8 cellular contexts compared by ENCODE assay signal in the genomic region with DNA sequence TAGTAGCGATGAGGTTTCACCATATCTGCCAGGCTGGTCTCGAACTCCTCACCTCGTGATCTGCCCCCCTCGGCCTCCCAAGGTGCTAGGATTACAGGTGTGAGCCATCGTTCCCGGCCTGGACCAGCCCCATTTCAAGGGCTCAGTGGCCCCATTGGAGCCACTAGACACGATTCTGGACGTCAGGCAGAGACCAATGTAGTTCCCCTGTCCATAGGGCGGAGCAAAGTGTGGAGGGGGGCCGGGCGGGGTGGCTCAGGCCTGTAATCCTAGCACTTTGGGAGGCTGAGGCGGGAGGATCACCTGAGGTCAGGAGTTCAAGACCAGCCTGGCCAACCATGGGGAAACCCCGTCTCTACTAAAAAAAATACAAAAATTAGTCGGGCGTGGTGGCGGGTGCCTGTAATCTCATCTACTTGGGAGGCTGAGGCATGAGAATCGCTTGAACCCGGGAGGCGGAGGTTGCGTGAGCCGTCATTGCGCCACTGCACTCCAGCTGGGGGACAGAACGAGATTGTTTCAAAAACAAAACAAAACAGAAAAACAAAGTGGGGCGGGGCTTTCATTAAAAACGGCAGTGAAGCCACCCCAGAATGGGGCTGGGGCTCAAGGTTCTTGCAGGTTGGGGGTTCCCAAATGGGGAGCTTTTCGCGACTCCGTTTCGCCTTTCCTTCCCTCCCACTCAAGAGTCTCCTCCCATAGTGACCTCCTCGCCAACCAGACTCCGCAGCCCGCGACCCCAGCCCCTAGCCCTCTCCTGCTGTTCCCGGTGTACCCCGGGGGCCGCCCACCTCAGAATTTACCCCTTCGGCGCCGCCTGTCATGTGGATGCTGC. TPM values are rescaled to one million over a fixed set of nuclear protein-coding genes. Genes with fewer than 3 reads are reported as not detected.
DNase-seq lines count a peak whose midpoint lies in the region; ATAC-seq, FAIRE-seq and TF ChIP-seq lines count a peak whose summit lies in the region.

No MANE protein-coding gene starts in this region.

- CTCF ChIA-PET in GM12878 (lab: Yijun Ruan, JAX), result no interaction called here

- H3K27me3 Mint-ChIP-seq in memory B cell, result no peaks in the 10 kb centered on the region

- H3K27ac ChIP-seq in GM12878 (ENCODE audit: control insufficient read depth, insufficient read depth) (peak overlapping the region; percentile 56; the same call in 1 of the 2 replicates), upper lobe of right lung (peak overlapping the region; percentile 66)

- in situ Hi-C loops in GM12878 (cut with MboI), result no loop called here

- H3K9me3 Mint-ChIP-seq in memory B cell, result no peaks in the 10 kb centered on the region

- RAD21 ChIA-PET in GM12878 (lab: Charles Lee; ENCODE audit: unreplicated experiment), result no interaction called here

- H3K9ac ChIP-seq in GM12878 (ENCODE audit: control insufficient read depth, insufficient read depth, low read length), result peak overlapping the region; percentile 57; the same call in 1 of the 2 replicates

- intact Hi-C loops in Right ventricle myocardium superior (cut with DNase I), result no loop called here
- intact Hi-C loops in left ventricle myocardium superior (cut with micrococcal nuclease), result no loop called here
- intact Hi-C loops in GM12878 (cut with micrococcal nuclease; ENCODE audit: unreplicated experiment), result no loop called here
- intact Hi-C loops in upper lobe of right lung (cut with DNase I), result no loop called here

- peak overlapping the region; percentile 90 for H3K4me3 Mint-ChIP-seq in memory B cell

- H3K27me3 ChIP-seq in GM12878 (replicated peaks in 1 of 2; ENCODE audit: control insufficient read depth in 2 of 2, insufficient read depth in 2 of 2, low read length in 1 of 2) (no peaks in the 10 kb centered on the region), upper lobe of right lung (no peaks in the 10 kb centered on the region)

- DNase-seq in Right ventricle myocardium superior, result peak; percentile 55
- DNase-seq in left ventricle myocardium superior, result no peak
- no peak for DNase-seq in GM12878 (ENCODE audit: low read depth, low spot score)
- no peak for DNase-seq in memory B cell (ENCODE audit: low spot score in 2 of 2)
- DNase-seq in upper lobe of right lung, result peak; percentile 72
- no peak for DNase-seq in hepatic stellate cell (ENCODE audit: low spot score)
- no peak for DNase-seq in hippocampal formation (lab: John Stamatoyannopoulos, UW)

- peak overlapping the region; percentile 59; the same call in 1 of the 2 replicates for H3K4me3 ChIP-seq in GM12878
- peak overlapping the region; percentile 79 for H3K4me3 ChIP-seq in upper lobe of right lung

- no peak for TF ChIP-seq CTCF in GM12878 (IDR thresholded peaks at IDR 0.05 in 2 of 3, conservative IDR thresholded peaks at IDR 0.05 in 1 of 3; ENCODE audit: control insufficient read depth in 2 of 3, extremely low read depth in 1 of 3, insufficient read depth in 1 of 3, low read depth in 3 of 3, low read length in 3 of 3)
- TF ChIP-seq CTCF in upper lobe of right lung (IDR thresholded peaks at IDR 0.05), result no peak

- peak overlapping the region; percentile 91 for H2AFZ ChIP-seq in GM12878 (ENCODE audit: control insufficient read depth, low read depth, low read length)

- H3K4me1 ChIP-seq in GM12878 (ENCODE audit: control insufficient read depth, insufficient read depth, low read length) (peaks cover 5% of the 10 kb centered on the region; the same call in 1 of the 2 replicates), upper lobe of right lung (peaks cover 9% of the 10 kb centered on the region)

- no peaks in the 10 kb centered on the region for H4K20me1 ChIP-seq in GM12878 (ENCODE audit: control insufficient read depth, insufficient read depth)

- H3K36me3 ChIP-seq in GM12878 (ENCODE audit: control insufficient read depth in 2 of 2, insufficient read depth in 2 of 2, low read length in 1 of 2), result peaks cover 0 to 2% of the 10 kb centered on the region in 2 experiments; a peak in 1 of 4 replicates
- no peaks in the 10 kb centered on the region for H3K36me3 ChIP-seq in upper lobe of right lung

- FAIRE-seq in GM12878 (lab: Jason Lieb, UNC), result no peak

- BruUV-seq in GM12878 (replicated peaks; lab: Mats Ljungman, UMichigan), result no TSS peak

- SMC1A ChIA-PET in GM12878 (lab: Charles Lee; ENCODE audit: uncharacterized antibody, unreplicated experiment), result interaction anchor here (1.0 kb wide), 1 partner anchor 8 kb away, joined by 3 read pairs; no protein-coding TSS in a partner anchor

- WGBS in GM12878 (ENCODE audit: insufficient coverage, insufficient replicate concordance, low lambda C conversion rate, missing lambda C conversion rate), result 15% methylated on average over 39 of the region's 39 CpGs

- TF ChIP-seq RAD21 in GM12878 (IDR thresholded peaks at IDR 0.05; ENCODE audit: insufficient read depth, low read depth, low read length), result no peak

- no peak for TF ChIP-seq EP300 in GM12878 (IDR thresholded peaks at IDR 0.05; ENCODE audit: borderline replicate concordance in 1 of 2, control insufficient read depth in 1 of 2, low read depth in 2 of 2, low read length in 2 of 2)

- peaks cover 16% of the 10 kb centered on the region for H3K79me2 ChIP-seq in GM12878 (ENCODE audit: control insufficient read depth, insufficient read depth, low read length)

- peaks cover 13% of the 10 kb centered on the region for H3K4me1 Mint-ChIP-seq in memory B cell

- ATAC-seq in Right ventricle myocardium superior (ENCODE audit: poor library complexity) (no peak), left ventricle myocardium superior (no peak), GM12878 (no peak), memory B cell (ENCODE audit: low read depth) (peak; percentile 6), upper lobe of right lung (no peak), HG02623 (IDR thresholded peaks at IDR 0.05; ENCODE audit: unreplicated experiment) (no peak)

- no peak for TF ChIP-seq POLR2A in GM12878 (IDR thresholded peaks at IDR 0.05; ENCODE audit: low read depth, low read length)

- peak overlapping the region; percentile 89 for H3K27ac Mint-ChIP-seq in memory B cell

- no peaks in the 10 kb centered on the region for H3K9me3 ChIP-seq in GM12878 (replicated peaks; ENCODE audit: control insufficient read depth, insufficient read depth, low read length)
- H3K9me3 ChIP-seq in upper lobe of right lung, result no peaks in the 10 kb centered on the region

- POLR2A ChIA-PET in GM12878 (lab: Charles Lee), result interaction anchor here (1.3 to 2.1 kb wide), 2 partner anchors 8 to 10 kb away, joined by 3 to 12 read pairs; partner anchors contain the start of gene DNAJB1

- peak overlapping the region; percentile 49 for H3K4me2 ChIP-seq in GM12878 (ENCODE audit: control insufficient read depth, insufficient read depth)

- H3K36me3 Mint-ChIP-seq in memory B cell, result no peaks in the 10 kb centered on the region

RNA-seq across cellular contexts. Expression of gene TECR, which starts 0.8 kb away (rescaled TPM):
- total RNA-seq in Right ventricle myocardium superior (73.8 TPM), left ventricle myocardium superior (86.4 TPM), GM12878 (2014; rRNA removed) (54.0 and 70.3 TPM in 2 replicates), GM12878 (2014; rRNA removed; fragmentation: Illumina TruSeq; extraction: Trizol) (36.3 TPM in 2 replicates), GM12878 (2021) (86.1 and 92.0 TPM in 2 replicates), upper lobe of right lung (123 TPM)
- total RNA-seq in GM12878 (2013; cell fraction: nucleolus; rRNA removed), result 31.1 and 32.1 TPM in 2 replicates
- 27.9 TPM for polyA plus RNA-seq in GM12878 (2011; ENCODE audit: low read depth)
- polyA plus RNA-seq in GM12878 (2011; rRNA removed) (12.0 and 37.4 TPM in 2 replicates), GM12878 (2014; fragmentation: Illumina TruSeq; extraction: Trizol) (27.2 and 65.9 TPM in 2 replicates), GM12878 (2014; fragmentation: Nextera tagmentation; extraction: Ambion mirVana) (10 to 100 TPM in 1 of 2 experiments, 1 to 10 TPM in 1; 9.6 to 23.9 TPM), GM12878 (2014; rRNA removed) (62.5 and 83.3 TPM in 2 replicates), GM12878 (2016; fragmentation: Nextera tagmentation; extraction: Ambion mirVana) (100 to 1,000 TPM; 148 to 157 TPM)
- polyA plus RNA-seq in GM12878 (2011; cell fraction: cytosol; rRNA removed), result 56.8 and 68.9 TPM in 2 replicates
- polyA plus RNA-seq in GM12878 (2011; cell fraction: nucleus; rRNA removed), result 130 and 132 TPM in 2 replicates
- 62.6 and 65.3 TPM in 2 replicates for polyA plus RNA-seq in GM12878 (2012)
- 38.9 and 62.4 TPM in 2 replicates for polyA minus RNA-seq in GM12878 (2011; rRNA and poly(A)+ RNA removed)
- polyA minus RNA-seq in GM12878 (2011; cell fraction: cytosol; rRNA and poly(A)+ RNA removed), result 55.6 and 60.3 TPM in 2 replicates
- 27.8 and 41.1 TPM in 2 replicates for polyA minus RNA-seq in GM12878 (2011; cell fraction: nucleus; rRNA and poly(A)+ RNA removed)

RNA-seq across cellular contexts. Expression of gene DNAJB1, which starts 10.4 kb away (rescaled TPM):
- 43.0 TPM for total RNA-seq in Right ventricle myocardium superior
- total RNA-seq in left ventricle myocardium superior, result 47.9 TPM
- 20.5 and 21.0 TPM in 2 replicates for total RNA-seq in GM12878 (2013; cell fraction: nucleolus; rRNA removed)
- total RNA-seq in GM12878 (2014; rRNA removed), result 27.2 and 27.9 TPM in 2 replicates
- total RNA-seq in GM12878 (2014; rRNA removed; fragmentation: Illumina TruSeq; extraction: Trizol), result 24.7 and 26.3 TPM in 2 replicates
- 39.4 and 40.8 TPM in 2 replicates for total RNA-seq in GM12878 (2021)
- polyA plus RNA-seq in GM12878 (2011; ENCODE audit: low read depth), result 16.0 TPM
- polyA plus RNA-seq in GM12878 (2011; rRNA removed), result 36.8 and 45.7 TPM in 2 replicates
- 45.8 and 48.4 TPM in 2 replicates for polyA plus RNA-seq in GM12878 (2011; cell fraction: cytosol; rRNA removed)
- polyA plus RNA-seq in GM12878 (2011; cell fraction: nucleus; rRNA removed), result 31.8 and 33.9 TPM in 2 replicates
- 24.2 and 28.9 TPM in 2 replicates for polyA plus RNA-seq in GM12878 (2012)
- 34.9 and 38.0 TPM in 2 replicates for polyA plus RNA-seq in GM12878 (2014; fragmentation: Illumina TruSeq; extraction: Trizol)
- polyA plus RNA-seq in GM12878 (2014; fragmentation: Nextera tagmentation; extraction: Ambion mirVana), result 1 to 10 TPM; 4.8 to 8.3 TPM
- 31.6 and 31.9 TPM in 2 replicates for polyA plus RNA-seq in GM12878 (2014; rRNA removed)
- 10 to 100 TPM; 62.3 to 65.8 TPM for polyA plus RNA-seq in GM12878 (2016; fragmentation: Nextera tagmentation; extraction: Ambion mirVana)
- 40.0 and 44.6 TPM in 2 replicates for polyA minus RNA-seq in GM12878 (2011; rRNA and poly(A)+ RNA removed)
- 11.1 and 16.1 TPM in 2 replicates for polyA minus RNA-seq in GM12878 (2011; cell fraction: cytosol; rRNA and poly(A)+ RNA removed)
- 15.0 and 18.5 TPM in 2 replicates for polyA minus RNA-seq in GM12878 (2011; cell fraction: nucleus; rRNA and poly(A)+ RNA removed)
- 99.7 TPM for total RNA-seq in upper lobe of right lung

RNA-seq across cellular contexts. Expression of gene GIPC1, which starts 32.7 kb away (rescaled TPM):
- total RNA-seq in Right ventricle myocardium superior (48.9 TPM), left ventricle myocardium superior (55.9 TPM), GM12878 (2014; rRNA removed) (23.4 and 24.1 TPM in 2 replicates), GM12878 (2014; rRNA removed; fragmentation: Illumina TruSeq; extraction: Trizol) (7.0 and 11.3 TPM in 2 replicates), GM12878 (2021) (19.9 and 21.2 TPM in 2 replicates), upper lobe of right lung (97.7 TPM)
- 6.6 and 6.9 TPM in 2 replicates for total RNA-seq in GM12878 (2013; cell fraction: nucleolus; rRNA removed)
- polyA plus RNA-seq in GM12878 (2011; ENCODE audit: low read depth), result 4.5 TPM
- polyA plus RNA-seq in GM12878 (2011; rRNA removed) (6.4 and 11.2 TPM in 2 replicates), GM12878 (2014; fragmentation: Illumina TruSeq; extraction: Trizol) (1.0 and 5.0 TPM in 2 replicates), GM12878 (2014; fragmentation: Nextera tagmentation; extraction: Ambion mirVana) (1 to 10 TPM in 1 of 2 experiments, under 1 TPM in 1; 0.47 to 1.0 TPM), GM12878 (2014; rRNA removed) (21.4 and 24.1 TPM in 2 replicates), GM12878 (2016; fragmentation: Nextera tagmentation; extraction: Ambion mirVana) (10 to 100 TPM; 15.9 to 18.0 TPM)
- polyA plus RNA-seq in GM12878 (2011; cell fraction: cytosol; rRNA removed), result 13.5 and 21.3 TPM in 2 replicates
- 11.9 and 15.0 TPM in 2 replicates for polyA plus RNA-seq in GM12878 (2011; cell fraction: nucleus; rRNA removed)
- 11.9 and 12.5 TPM in 2 replicates for polyA plus RNA-seq in GM12878 (2012)
- 4.3 and 6.5 TPM in 2 replicates for polyA minus RNA-seq in GM12878 (2011; rRNA and poly(A)+ RNA removed)
- 27.1 and 42.4 TPM in 2 replicates for polyA minus RNA-seq in GM12878 (2011; cell fraction: cytosol; rRNA and poly(A)+ RNA removed)
- polyA minus RNA-seq in GM12878 (2011; cell fraction: nucleus; rRNA and poly(A)+ RNA removed), result 4.0 and 8.5 TPM in 2 replicates

RNA-seq across cellular contexts. Expression of gene NDUFB7, which starts 43.2 kb away (rescaled TPM):
- 533 TPM for total RNA-seq in Right ventricle myocardium superior
- 546 TPM for total RNA-seq in left ventricle myocardium superior
- total RNA-seq in GM12878 (2013; cell fraction: nucleolus; rRNA removed), result 10.7 and 13.1 TPM in 2 replicates
- total RNA-seq in GM12878 (2014; rRNA removed), result 366 and 434 TPM in 2 replicates
- total RNA-seq in GM12878 (2014; rRNA removed; fragmentation: Illumina TruSeq; extraction: Trizol), result 76.1 and 95.5 TPM in 2 replicates
- total RNA-seq in GM12878 (2021), result 220 and 223 TPM in 2 replicates
- polyA plus RNA-seq in GM12878 (2011; ENCODE audit: low read depth), result 28.6 TPM
- polyA plus RNA-seq in GM12878 (2011; rRNA removed), result 36.6 and 145 TPM in 2 replicates
- polyA plus RNA-seq in GM12878 (2011; cell fraction: cytosol; rRNA removed), result 315 and 605 TPM in 2 replicates
- polyA plus RNA-seq in GM12878 (2011; cell fraction: nucleus; rRNA removed), result 183 and 221 TPM in 2 replicates
- 141 and 142 TPM in 2 replicates for polyA plus RNA-seq in GM12878 (2012)
- 1.2 and 20.2 TPM in 2 replicates for polyA plus RNA-seq in GM12878 (2014; fragmentation: Illumina TruSeq; extraction: Trizol)
- polyA plus RNA-seq in GM12878 (2014; fragmentation: Nextera tagmentation; extraction: Ambion mirVana), result 10 to 100 TPM; 14.6 to 72.4 TPM
- polyA plus RNA-seq in GM12878 (2014; rRNA removed), result 480 and 530 TPM in 2 replicates
- 100 to 1,000 TPM; 415 to 425 TPM for polyA plus RNA-seq in GM12878 (2016; fragmentation: Nextera tagmentation; extraction: Ambion mirVana)
- 30.6 and 79.5 TPM in 2 replicates for polyA minus RNA-seq in GM12878 (2011; rRNA and poly(A)+ RNA removed)
- polyA minus RNA-seq in GM12878 (2011; cell fraction: cytosol; rRNA and poly(A)+ RNA removed), result 49.7 and 52.9 TPM in 2 replicates
- polyA minus RNA-seq in GM12878 (2011; cell fraction: nucleus; rRNA and poly(A)+ RNA removed), result 19.3 and 21.0 TPM in 2 replicates
- total RNA-seq in upper lobe of right lung, result 113 TPM

RNA-seq across cellular contexts. Expression of gene PTGER1, which starts 53.5 kb away (rescaled TPM):
- not detected for total RNA-seq in Right ventricle myocardium superior
- not detected for total RNA-seq in left ventricle myocardium superior
- not detected in 2 replicates for total RNA-seq in GM12878 (2013; cell fraction: nucleolus; rRNA removed)
- not detected in 2 replicates for total RNA-seq in GM12878 (2014; rRNA removed)
- not detected in 2 replicates for total RNA-seq in GM12878 (2014; rRNA removed; fragmentation: Illumina TruSeq; extraction: Trizol)
- total RNA-seq in GM12878 (2021), result not detected in 2 replicates
- polyA plus RNA-seq in GM12878 (2011; ENCODE audit: low read depth), result not detected
- not detected in 2 replicates for polyA plus RNA-seq in GM12878 (2011; rRNA removed)
- polyA plus RNA-seq in GM12878 (2011; cell fraction: cytosol; rRNA removed), result not detected in 2 replicates
- not detected in 2 replicates for polyA plus RNA-seq in GM12878 (2011; cell fraction: nucleus; rRNA removed)
- not detected in 2 replicates for polyA plus RNA-seq in GM12878 (2012)
- not detected in 2 replicates for polyA plus RNA-seq in GM12878 (2014; fragmentation: Illumina TruSeq; extraction: Trizol)
- polyA plus RNA-seq in GM12878 (2014; fragmentation: Nextera tagmentation; extraction: Ambion mirVana), result not detected
- not detected in 2 replicates for polyA plus RNA-seq in GM12878 (2014; rRNA removed)
- polyA plus RNA-seq in GM12878 (2016; fragmentation: Nextera tagmentation; extraction: Ambion mirVana), result not detected
- not detected in 2 replicates for polyA minus RNA-seq in GM12878 (2011; rRNA and poly(A)+ RNA removed)
- polyA minus RNA-seq in GM12878 (2011; cell fraction: cytosol; rRNA and poly(A)+ RNA removed), result not detected in 2 replicates
- not detected in 2 replicates for polyA minus RNA-seq in GM12878 (2011; cell fraction: nucleus; rRNA and poly(A)+ RNA removed)
- 2.5 TPM for total RNA-seq in upper lobe of right lung

Comparison
In these comparisons a context has a peak if more than half of its experiments do, and no peak if none do; other contexts are left out.
1. DNase-seq: peak in Right ventricle myocardium superior (single experiment) and upper lobe of right lung (single experiment); none in left ventricle myocardium superior (single experiment), GM12878 (single experiment), memory B cell (0 of 2), hepatic stellate cell (single experiment) and hippocampal formation (0 of 2).